ENCODE assay signal across 8 cellular contexts in genomic region chr10:67884313-67884841, GRCh38. TPM values are rescaled to one million over a fixed set of nuclear protein-coding genes. Genes with fewer than 3 reads are reported as not detected.
DNase-seq lines count a peak whose midpoint lies in the region; ATAC-seq and TF ChIP-seq lines count a peak whose summit lies in the region.

TSS of gene SIRT1 (plus strand) at chr10:67884656. CDS start at chr10:67884722, 66 bp downstream.

- H3K27ac ChIP-seq in left lung, result peak within 1 kb of the TSS; percentile 96 to 98

- TF ChIP-seq CTCF in CD14-positive monocyte (IDR thresholded peaks at IDR 0.05) (no peak), left lung (IDR thresholded peaks at IDR 0.05) (no peak)

- H3K27me3 ChIP-seq in left lung, result no peaks in the 10 kb centered on the region

- intact Hi-C loops in CD14-positive monocyte (cut with micrococcal nuclease), result loop anchor here (2.0 to 10.0 kb wide), 4 partner anchors 36 to 840 kb away; partner anchors contain the start of genes CCAR1 (in 1 of the 2), HERC4 (in 1 of the 2), HNRNPH3 (in 1 of the 2) and PBLD (in 1 of the 2)
- intact Hi-C loops in left lung (cut with DNase I), result no loop called here

- peaks cover 26 to 27% of the 10 kb centered on the region in 2 donors for H3K36me3 Mint-ChIP-seq in CD14-positive monocyte

- peak within 1 kb of the TSS; percentile 89 to 94 for H3K4me3 Mint-ChIP-seq in CD14-positive monocyte

- H3K4me1 ChIP-seq in left lung, result peaks cover 11 to 21% of the 10 kb centered on the region in 2 donors

- H3K4me1 Mint-ChIP-seq in CD14-positive monocyte, result peaks cover 30% of the 10 kb centered on the region

- H3K4me3 ChIP-seq in left lung, result peak within 1 kb of the TSS; percentile 52 to 77

- H3K27me3 Mint-ChIP-seq in CD14-positive monocyte (ENCODE audit: low read depth in 3 of 3), result peaks cover 0 to 4% (median 2%) of the 10 kb centered on the region in 3 donors

- peaks cover 0 to 2% (median 0%) of the 10 kb centered on the region in 7 donors for H3K9me3 Mint-ChIP-seq in CD14-positive monocyte

- H3K27ac Mint-ChIP-seq in CD14-positive monocyte, result peak within 1 kb of the TSS; percentile 93 to 97 (median 96)

- ATAC-seq in GM19372 (IDR thresholded peaks at IDR 0.05; ENCODE audit: low read depth, unreplicated experiment) (peak; percentile 79), HG03521 (IDR thresholded peaks at IDR 0.05; ENCODE audit: unreplicated experiment) (peak; percentile 81), left lung (peak; percentile 93)

- H3K36me3 ChIP-seq in left lung, result peaks cover 0 to 27% of the 10 kb centered on the region in 2 donors

- DNase-seq in CD14-positive monocyte (ENCODE audit: low spot score) (peak; percentile 96), NCI-H69 (lab: John Stamatoyannopoulos, UW) (peak; percentile 94), dedifferentiated amniotic fluid mesenchymal stem cell (ENCODE audit: extremely low spot score) (peak; percentile 92), left lung (peak; percentile 98 to 99)
- peak; percentile 83 to 88 for DNase-seq in activated CD4-positive, alpha-beta T cell treated with anti-CD3 and anti-CD28 coated beads, Interleukin-2, amount 50 U/mL, for 24 hours (ENCODE audit: low read depth in 1 of 2, low spot score in 1 of 2)
- DNase-seq in stimulated activated CD4-positive, alpha-beta T cell treated with anti-CD3 and anti-CD28 coated beads, Interleukin-2, amount 100 ng/mL, for 4 hours (ENCODE audit: low read depth), result peak; percentile 94

- H3K9me3 ChIP-seq in left lung, result no peaks in the 10 kb centered on the region

RNA-seq across cellular contexts. Expression of gene SIRT1, which starts in this region (rescaled TPM):
- polyA plus RNA-seq in CD14-positive monocyte, result 1 to 10 TPM; 4.4 to 8.4 TPM
- total RNA-seq in left lung, result 10 to 100 TPM; 17.5 to 17.8 TPM

Comparison
In these comparisons a context has a peak if more than half of its experiments do, and no peak if none do; other contexts are left out.
1. Peak in every context shown above with its lines: DNase-seq, ATAC-seq, H3K4me3 ChIP-seq and H3K27ac ChIP-seq.
2. intact Hi-C loops: an anchor here in CD14-positive monocyte (2.0 to 10.0 kb wide); none called in left lung.